ENCODE assay signal across 20 cellular contexts in genomic region chr7:154425326-154425725, GRCh38.
"Had no signal": no experiment of that assay in that cellular context is flagged by ENCODE, and none has a peak within 500 bp of the region (broad histone marks: within the 10 kb centered on the region; RNA-seq: fewer than 3 reads in every experiment).

No MANE protein-coding gene starts in this region.

- ATAC-seq: activated T-cell treated with anti-CD3 and anti-CD28 coated beads, Interleukin-2, amount 50 U/mL, for 72 hours; left ventricle myocardium superior; natural killer cell; right cardiac atrium; stimulated activated naive CD8-positive, alpha-beta T cell treated with anti-CD3 and anti-CD28 coated beads, Interleukin-15, Interleukin-2, amounts not matched to agents 100 U/mL and 50 U/mL, for 24 hours had no signal

- DNase-seq: activated CD4-positive, alpha-beta memory T cell treated with anti-CD3 and anti-CD28 coated beads for 36 hours; activated CD4-positive, alpha-beta T cell treated with anti-CD3 and anti-CD28 coated beads for 48 hours; activated CD4-positive, CD25-positive, alpha-beta regulatory T cell; activated effector memory CD4-positive, alpha-beta T cell treated with Interleukin-2 at 50 U/mL for 16 hours; activated naive CD4-positive, alpha-beta T cell treated with anti-CD3 and anti-CD28 coated beads for 36 hours; activated naive CD8-positive, alpha-beta T cell treated with anti-CD3 and anti-CD28 coated beads, Interleukin-2, amount 10 ng/mL, durations not matched to agents 7 days and 5 days; activated T-cell treated with anti-CD3 and anti-CD28 coated beads, Interleukin-2, amount 50 U/mL, for 72 hours; amniotic stem cell; foreskin fibroblast; left ventricle myocardium superior; mammary epithelial cell; natural killer cell; ovary; right cardiac atrium; stimulated activated CD4-positive, alpha-beta T cell treated with anti-CD3 and anti-CD28 coated beads, Interleukin-12 subunit alpha, Interleukin-12 subunit beta, amount 100 ng/mL, for 4 hours; stimulated activated CD4-positive, alpha-beta T cell treated with anti-CD3 and anti-CD28 coated beads, Interleukin-4, amount 100 ng/mL, for 4 hours; stimulated activated naive CD8-positive, alpha-beta T cell treated with anti-CD3 and anti-CD28 coated beads, Interleukin-15, Interleukin-2, amounts not matched to agents 100 U/mL and 50 U/mL, for 24 hours; T1000; tibial artery had no signal

- H3K4me3 ChIP-seq: ovary, tibial artery had no signal

- H3K27ac ChIP-seq: neutrophil, ovary, tibial artery had no signal

- H3K9me3 ChIP-seq: neutrophil, ovary, tibial artery had no signal

- H3K36me3 ChIP-seq: neutrophil, ovary, tibial artery had no signal

- H3K4me1 ChIP-seq: tibial artery had no signal

- H3K27me3 ChIP-seq: neutrophil, ovary, tibial artery had no signal
